ENCODE assay signal across 8 cellular contexts in genomic region chr6:136792066-136792944, GRCh38.
DNase-seq lines count a peak whose midpoint lies in the region; ATAC-seq and TF ChIP-seq lines count a peak whose summit lies in the region.

Gene MAP3K5, minus strand, starts transcription at chr6:136792477. Its CDS starts 320 bp downstream, at chr6:136792157.

- no peaks in the 10 kb centered on the region for H3K36me3 ChIP-seq in neuron (ENCODE audit: insufficient read depth, low read length)

- H3K9me3 ChIP-seq in neuron (ENCODE audit: low read length): no peaks in the 10 kb centered on the region

- peaks cover 65% of the 10 kb centered on the region for H3K27me3 ChIP-seq in neuron (ENCODE audit: insufficient read depth, low read length)

- H3K4me1 ChIP-seq in neuron (ENCODE audit: insufficient read depth, low read length): peaks cover 6% of the 10 kb centered on the region

- peak within 1 kb of the TSS; percentile 81 for H2AFZ ChIP-seq in neuron (ENCODE audit: low read depth, low read length)

- peak within 1 kb of the TSS; percentile 46 for H3K4me3 ChIP-seq in neuron (ENCODE audit: low read length)

- POLR2A ChIA-PET in RWPE1 (lab: Yijun Ruan, JAX; ENCODE audit: low non-redundant PET): interaction anchor here (0.5 to 1.3 kb wide), 4 partner anchors 23 to 148 kb away, joined by 3 to 5 read pairs (median 3); no protein-coding TSS in a partner anchor

- peak; percentile 71 for TF ChIP-seq CTCF in RWPE1 (conservative IDR thresholded peaks at IDR 0.05; ENCODE audit: low read depth)

- CTCF ChIA-PET in RWPE1 (lab: Yijun Ruan, JAX): interaction anchor here (0.5 to 2.6 kb wide), 35 partner anchors 9 to 1639 kb away, joined by 3 to 117 read pairs (median 4); partner anchors contain the start of gene MAP7

- peak within 1 kb of the TSS; percentile 89 for H3K27ac ChIP-seq in RWPE1

- peak; percentile 61 for ATAC-seq in GM21737 (IDR thresholded peaks at IDR 0.05; ENCODE audit: unreplicated experiment)

- DNase-seq in EH (ENCODE audit: low read depth) (peak; percentile 78), KG1 (lab: John Stamatoyannopoulos, UW) (peak; percentile 85), RWPE1 (ENCODE audit: low spot score) (peak; percentile 65), fibroblast of the conjunctiva (ENCODE audit: low read depth) (peak; percentile 65), stromal cell of bone marrow (ENCODE audit: low read depth) (peak; percentile 64)
- peak; percentile 89 for DNase-seq in activated T-helper 9 cell treated with anti-CD3 and anti-CD28 coated beads, Interleukin-2, amount 50 U/mL, for 16 hours (ENCODE audit: low read depth)

Comparison
In these comparisons a context has a peak if more than half of its experiments do, and no peak if none do; other contexts are left out.
1. Peak in every context shown above with its lines: DNase-seq, ATAC-seq, H3K4me3 ChIP-seq and H3K27ac ChIP-seq.